In genomic region chr9:98796364-98797101, GRCh38 we compare ENCODE assay signal across 7 cellular contexts. TPM values are rescaled to one million over a fixed set of nuclear protein-coding genes. Genes with fewer than 3 reads are reported as not detected.
DNase-seq lines count a peak whose midpoint lies in the region; ATAC-seq, FAIRE-seq and TF ChIP-seq lines count a peak whose summit lies in the region.

ANKS6 (minus strand) TSS chr9:98796555; CDS start chr9:98796491, 64 bp downstream.

- peak within 1 kb of the TSS; percentile 53 to 70 for H3K4me3 ChIP-seq in kidney (ENCODE audit: low read length in 2 of 2)

- peak within 1 kb of the TSS; percentile 89 for H3K4me3 Mint-ChIP-seq in central memory CD8-positive, alpha-beta T cell

- peak within 1 kb of the TSS; percentile 86 for H3K27ac Mint-ChIP-seq in central memory CD8-positive, alpha-beta T cell (ENCODE audit: low read depth)

- H3K27ac ChIP-seq in kidney (ENCODE audit: low read depth in 2 of 2, low read length in 2 of 2), result peak within 1 kb of the TSS; percentile 16 to 42

- H3K36me3 ChIP-seq in kidney (ENCODE audit: control insufficient read depth in 1 of 2, insufficient read depth in 2 of 2, low read length in 2 of 2), result no peaks in the 10 kb centered on the region

- in situ Hi-C loops in GM13976 (cut with MboI; ENCODE audit: low sequenced_read_pairs, unreplicated experiment), result no loop called here

- no peaks in the 10 kb centered on the region for H3K9me3 ChIP-seq in kidney (ENCODE audit: control insufficient read depth in 1 of 2, low read length in 2 of 2)

- H3K4me1 Mint-ChIP-seq in central memory CD8-positive, alpha-beta T cell, result peaks cover 33% of the 10 kb centered on the region

- H3K9me3 Mint-ChIP-seq in central memory CD8-positive, alpha-beta T cell, result no peaks in the 10 kb centered on the region

- intact Hi-C loops in kidney (cut with DNase I), result no loop called here

- H3K9ac ChIP-seq in kidney (ENCODE audit: low read length in 2 of 2), result peak within 1 kb of the TSS; percentile 81 to 89

- peak; percentile 90 for ATAC-seq in HG02678 (IDR thresholded peaks at IDR 0.05; ENCODE audit: unreplicated experiment)
- peak; percentile 89 for ATAC-seq in central memory CD8-positive, alpha-beta T cell (replicated peaks; ENCODE audit: extremely low read depth, poor library complexity, severe bottlenecking)

- peak; percentile 76 for TF ChIP-seq CTCF in GM13976 (IDR thresholded peaks at IDR 0.05; ENCODE audit: borderline replicate concordance, control extremely low read depth, extremely low read depth, insufficient read depth, missing control alignments)
- peak; percentile 51 for TF ChIP-seq CTCF in kidney (IDR thresholded peaks at IDR 0.05; ENCODE audit: borderline replicate concordance, extremely low read depth, insufficient read depth)

- H3K27me3 Mint-ChIP-seq in central memory CD8-positive, alpha-beta T cell, result peaks cover under 1% of the 10 kb centered on the region

- peaks cover 6% of the 10 kb centered on the region for H3K36me3 Mint-ChIP-seq in central memory CD8-positive, alpha-beta T cell (ENCODE audit: insufficient read depth)

- H3K4me1 ChIP-seq in kidney (ENCODE audit: control insufficient read depth in 1 of 2, insufficient read depth in 1 of 2, low read depth in 1 of 2, low read length in 2 of 2), result peaks cover 16 to 23% of the 10 kb centered on the region in 2 donors

- FAIRE-seq in kidney (lab: Jason Lieb, UNC), result no peak

- peak; percentile 94 for DNase-seq in GM13976 (ENCODE audit: low spot score)
- peak; percentile 31 for DNase-seq in NCI-H146 treated with DMSO at 0.1 percent for 48 hours (lab: John Stamatoyannopoulos, UW; ENCODE audit: unreplicated experiment)
- DNase-seq in activated CD4-positive, CD25-positive, alpha-beta regulatory T cell treated with anti-CD3 and anti-CD28 coated beads, Interleukin-2, amount 50 U/mL, for 16 hours (ENCODE audit: low read depth, low spot score), result peak; percentile 66
- DNase-seq in central memory CD8-positive, alpha-beta T cell (ENCODE audit: low spot score in 2 of 2), result peak; percentile 66 to 80
- peak; percentile 93 for DNase-seq in kidney
- peak; percentile 72 to 83 for DNase-seq in stimulated activated CD4-positive, alpha-beta T cell treated with anti-CD3 and anti-CD28 coated beads, Interleukin-15, amount 100 ng/mL, for 1 hour (ENCODE audit: low read depth in 1 of 2, low spot score in 1 of 2)

RNA-seq across cellular contexts. Expression of gene ANKS6, which starts in this region (rescaled TPM):
- 31.8 TPM for total RNA-seq in kidney
- polyA plus RNA-seq in kidney (ENCODE audit: insufficient read depth, low read depth, low replicate concordance), result 22.0 TPM

Comparison
In these comparisons a context has a peak if more than half of its experiments do, and no peak if none do; other contexts are left out.
1. Peak in every context shown above with its lines: DNase-seq, ATAC-seq, H3K4me3 ChIP-seq and H3K27ac ChIP-seq.
2. DNase-seq: peak in every context shown above with its lines; median percentile 94 in GM13976; 93 in kidney; 78 in stimulated activated CD4-positive, alpha-beta T cell treated with anti-CD3 and anti-CD28 coated beads, Interleukin-15, amount 100 ng/mL, for 1 hour; 73 in central memory CD8-positive, alpha-beta T cell; 66 in activated CD4-positive, CD25-positive, alpha-beta regulatory T cell treated with anti-CD3 and anti-CD28 coated beads, Interleukin-2, amount 50 U/mL, for 16 hours; 31 in NCI-H146 treated with DMSO at 0.1 percent for 48 hours.